Comparison of ENCODE assay signal across 1 cellular context in the genomic region with DNA sequence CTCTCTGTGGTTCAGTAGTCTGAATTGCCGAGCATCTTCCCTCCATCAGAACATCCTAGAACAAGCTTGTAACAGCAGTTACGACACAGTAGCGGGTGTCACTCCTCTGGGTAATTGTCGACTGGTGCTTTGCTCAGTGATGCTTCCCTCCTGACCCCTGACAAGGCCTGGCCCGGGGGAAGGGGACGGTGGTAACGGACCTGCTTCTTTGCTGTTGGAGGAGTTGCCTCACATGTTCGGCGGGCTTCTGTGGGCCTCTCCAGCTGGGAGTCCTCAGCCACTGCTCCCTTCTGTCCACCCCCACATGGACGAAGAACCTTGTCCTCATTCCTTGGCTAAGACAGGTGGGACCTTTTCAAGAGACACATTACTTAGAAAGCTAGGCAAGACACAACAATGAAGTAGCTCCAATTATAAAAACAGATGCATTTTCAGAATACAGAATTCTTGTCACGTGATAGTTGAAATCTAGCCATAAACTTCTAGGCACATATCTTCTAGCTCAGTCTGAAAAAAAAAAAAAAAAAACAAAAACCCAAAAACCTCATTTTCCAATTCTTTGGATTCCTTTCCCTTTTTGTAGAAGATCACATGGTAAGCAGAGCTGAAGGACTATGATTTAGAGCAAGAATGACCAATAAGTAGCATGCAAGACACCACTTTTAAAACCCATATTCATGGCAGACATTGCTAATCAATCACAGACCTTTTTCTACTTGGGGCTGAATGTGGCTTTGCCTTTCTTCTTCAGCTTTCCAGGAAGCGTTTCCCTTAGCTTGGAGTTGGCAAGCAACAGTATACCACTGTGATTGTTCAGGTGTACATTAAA.
A peak's percentile ranks its signal among the peaks of the same experiment; 100 is the strongest.
TF ChIP-seq lines count a peak whose summit lies in the region.

No MANE protein-coding gene starts in this region.

TF ChIP-seq in HepG2, 621 proteins besides CTCF, POLR2A, EP300 and RAD21:
- TF ChIP-seq, protein P1, sequence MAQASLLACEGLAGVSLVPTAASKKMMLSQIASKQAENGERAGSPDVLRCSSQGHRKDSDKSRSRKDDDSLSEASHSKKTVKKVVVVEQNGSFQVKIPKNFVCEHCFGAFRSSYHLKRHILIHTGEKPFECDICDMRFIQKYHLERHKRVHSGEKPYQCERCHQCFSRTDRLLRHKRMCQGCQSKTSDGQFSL (CRISPR knock-in tag; IDR thresholded peaks at IDR 0.05) = no peak
- TF ChIP-seq BRD4 (CRISPR knock-in tag; IDR thresholded peaks at IDR 0.05) (no peak), RAD51 (IDR thresholded peaks at IDR 0.05; ENCODE audit: borderline replicate concordance) (peak; percentile 84)
